Comparison of ENCODE assay signal across 2 cellular contexts in genomic region chr11:74416974-74417373, GRCh38. TPM values are rescaled to one million over a fixed set of nuclear protein-coding genes. Genes with fewer than 3 reads are reported as not detected.
"Had no signal": no experiment of that assay in that cellular context is flagged by ENCODE, and none has a peak within 500 bp of the region (broad histone marks: within the 10 kb centered on the region; RNA-seq: fewer than 3 reads in every experiment).

No MANE protein-coding gene starts in this region.

RNA-seq across cellular contexts. Expression of gene KCNE3, which starts 50.4 kb away (rescaled TPM):
- total RNA-seq: activated CD4-positive, alpha-beta memory T cell treated with anti-CD3 and anti-CD28 coated beads for 36 hours had no signal
- polyA plus RNA-seq: neural cell had no signal
